Comparison of ENCODE assay signal across 2 cellular contexts in genomic region chr9:13279284-13280162, GRCh38.
A peak's percentile ranks its signal among the peaks of the same experiment; 100 is the strongest.
TF ChIP-seq lines count a peak whose summit lies in the region.

Gene MPDZ, minus strand, starts transcription at chr9:13279692. Its CDS starts 29,377 bp downstream, at chr9:13250315.

TF ChIP-seq in HEK293, 187 proteins besides CTCF, POLR2A, EP300 and RAD21 (continued from another document and continues in another):
- TF ChIP-seq INSM2 (tag by site-specific recombination; IDR thresholded peaks at IDR 0.05) (no peak), SCRT2 (tag by site-specific recombination; IDR thresholded peaks at IDR 0.05) (no peak), KLF9 (tag by site-specific recombination; IDR thresholded peaks at IDR 0.05; ENCODE audit: low read depth) (0 out of 2 replicates have a peak, but pooled peaks have one; percentile 32), IKZF3 (tag by site-specific recombination; IDR thresholded peaks at IDR 0.05) (no peak), ZBTB10 (tag by site-specific recombination; IDR thresholded peaks at IDR 0.05) (no peak), ZNF837 (tag by site-specific recombination; IDR thresholded peaks at IDR 0.05) (no peak), ZNF639 (tag by site-specific recombination; IDR thresholded peaks at IDR 0.05) (no peak), ZBTB26 (tag by site-specific recombination; optimal IDR thresholded peaks at IDR 0.05) (peak; percentile 48), ZBTB11 (tag by site-specific recombination; conservative IDR thresholded peaks at IDR 0.05; ENCODE audit: low read depth) (no peak), ZNF335 (tag by site-specific recombination; conservative IDR thresholded peaks at IDR 0.05) (peak; percentile 73), ZBTB6 (tag by site-specific recombination; IDR thresholded peaks at IDR 0.05) (peak; percentile 89), FEZF1 (tag by site-specific recombination; IDR thresholded peaks at IDR 0.05) (no peak)

TF ChIP-seq in endothelial cell of umbilical vein, 7 proteins besides CTCF, POLR2A, EP300 and RAD21 (continued from another document):
- TF ChIP-seq POLR2AphosphoS5 (IDR thresholded peaks at IDR 0.05; ENCODE audit: insufficient read depth, low read depth, low read length) (peak; percentile 49), FOS (IDR thresholded peaks at IDR 0.05; ENCODE audit: borderline replicate concordance, insufficient read depth, low read length) (no peak)
